ENCODE assay signal across 11 cellular contexts in genomic region chr16:51569204-51569911, GRCh38.
A peak's percentile ranks its signal among the peaks of the same experiment; 100 is the strongest.
DNase-seq lines count a peak whose midpoint lies in the region; ATAC-seq lines count a peak whose summit lies in the region.
"Had no signal": no experiment of that assay in that cellular context is flagged by ENCODE, and none has a peak within 500 bp of the region (broad histone marks: within the 10 kb centered on the region; RNA-seq: fewer than 3 reads in every experiment).

No MANE protein-coding gene starts in this region.

- H3K4me3 ChIP-seq in BLaER1, result no peak overlapping the region
- H3K4me3 ChIP-seq: K562, skin epidermis had no signal

- peaks cover 4% of the 10 kb centered on the region; the same call in 1 of the 2 replicates for H3K9me3 ChIP-seq in BLaER1

- DNase-seq in LHCN-M2 (ENCODE audit: low read depth), result peak; percentile 25
- DNase-seq in epithelial cell of prostate (ENCODE audit: low read depth, low spot score), result peak; percentile 72
- no peak for DNase-seq in stimulated activated CD4-positive, alpha-beta T cell treated with anti-CD3 and anti-CD28 coated beads, Interleukin-2, amount 100 ng/mL, for 24 hours
- no peak for DNase-seq in activated gamma-delta T cell (lab: John Stamatoyannopoulos, UW)
- DNase-seq in left lobe of liver (ENCODE audit: low spot score), result no peak
- DNase-seq in activated CD8-positive, alpha-beta memory T cell treated with anti-CD3 and anti-CD28 coated beads for 24 hours, result no peak
- DNase-seq: CD4-positive, CD25-positive, alpha-beta regulatory T cell had no signal

- no peaks in the 10 kb centered on the region for H4K20me1 ChIP-seq in BLaER1

- H3K9ac ChIP-seq in BLaER1, result no peak overlapping the region

- H3K36me3 ChIP-seq in BLaER1, result no peaks in the 10 kb centered on the region

- ATAC-seq in GM21423 (IDR thresholded peaks at IDR 0.05; ENCODE audit: unreplicated experiment) (peak; percentile 65), left lobe of liver (no peak)
- ATAC-seq: K562 had no signal

- H3K27ac ChIP-seq in BLaER1 (peak overlapping the region; percentile 32; the same call in 1 of the 2 replicates), epithelial cell of prostate (peak overlapping the region; percentile 33)
- H3K27ac ChIP-seq: skin epidermis had no signal

- H3K27me3 ChIP-seq in BLaER1, result no peaks in the 10 kb centered on the region

- H3K4me1 ChIP-seq in BLaER1, result peaks cover 33% of the 10 kb centered on the region

- H3K4me2 ChIP-seq in BLaER1, result peak overlapping the region; percentile 68

Comparison
In these comparisons a context has a peak if more than half of its experiments do, and no peak if none do; other contexts are left out.
1. DNase-seq: peak in LHCN-M2 (single experiment) and epithelial cell of prostate (single experiment); none in stimulated activated CD4-positive, alpha-beta T cell treated with anti-CD3 and anti-CD28 coated beads, Interleukin-2, amount 100 ng/mL, for 24 hours (0 of 2), activated gamma-delta T cell (single experiment), left lobe of liver (single experiment) and activated CD8-positive, alpha-beta memory T cell treated with anti-CD3 and anti-CD28 coated beads for 24 hours (single experiment).